ENCODE assay signal across 10 cellular contexts in the genomic region with DNA sequence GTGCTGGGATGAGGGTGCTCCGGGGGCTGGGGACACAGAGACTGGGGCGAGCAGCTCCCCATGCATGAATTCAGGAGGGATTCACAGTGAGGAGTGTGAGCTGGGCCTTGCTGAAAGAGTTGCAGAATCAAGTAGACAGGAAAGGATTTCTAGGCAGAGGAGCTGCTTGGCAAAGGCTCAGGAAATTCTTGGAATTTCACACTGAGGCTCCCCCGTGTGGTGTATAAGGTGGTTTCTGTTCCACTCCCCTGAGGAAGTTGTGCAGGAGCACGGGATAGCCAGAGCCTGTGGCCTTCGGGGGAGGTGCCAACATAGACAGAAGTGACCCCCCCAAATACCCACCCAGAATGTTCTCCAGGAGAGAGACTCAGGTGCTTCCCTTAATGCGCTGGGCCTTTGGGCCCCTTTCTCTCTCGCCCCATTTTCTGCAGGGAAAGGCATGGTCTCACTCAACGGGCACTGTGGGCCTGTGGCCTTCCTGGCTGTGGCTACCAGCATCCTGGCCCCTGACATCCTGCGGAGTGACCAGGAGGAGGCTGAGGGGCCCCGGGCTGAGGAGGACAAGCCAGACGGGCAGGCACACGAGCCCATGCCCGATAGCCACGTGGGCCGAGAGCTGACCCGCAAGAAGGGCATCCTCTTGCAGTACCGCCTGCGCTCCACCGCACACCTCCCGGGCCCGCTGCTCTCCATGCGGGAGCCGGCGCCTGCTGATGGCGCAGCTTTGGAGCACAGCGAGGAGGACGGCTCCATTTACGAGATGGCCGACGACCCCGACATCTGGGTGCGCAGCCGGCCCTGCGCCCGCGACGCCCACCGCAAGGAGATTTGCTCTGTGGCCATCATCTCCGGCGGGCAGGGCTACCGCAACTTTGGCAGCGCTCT. TPM values are rescaled to one million over a fixed set of nuclear protein-coding genes. Genes with fewer than 3 reads are reported as not detected.
DNase-seq lines count a peak whose midpoint lies in the region; ATAC-seq, FAIRE-seq and TF ChIP-seq lines count a peak whose summit lies in the region.
"Had no signal": no experiment of that assay in that cellular context is flagged by ENCODE, and none has a peak within 500 bp of the region (broad histone marks: within the 10 kb centered on the region; RNA-seq: fewer than 3 reads in every experiment).

No MANE protein-coding gene starts in this region.

- no peak for TF ChIP-seq POLR2A in ovary (IDR thresholded peaks at IDR 0.05)

- no peak overlapping the region for H3K4me3 ChIP-seq in SK-N-MC
- H3K4me3 ChIP-seq in ovary = no peak overlapping the region
- H3K4me3 ChIP-seq in coronary artery = no peak overlapping the region

- peak in 1 of 3 donors; percentile 14 for TF ChIP-seq CTCF in ovary (IDR thresholded peaks at IDR 0.05)
- no peak for TF ChIP-seq CTCF in coronary artery (IDR thresholded peaks at IDR 0.05)
- TF ChIP-seq CTCF in activated CD8-positive, alpha-beta T cell treated with anti-CD3 and anti-CD28 coated beads for 36 hours (IDR thresholded peaks at IDR 0.05) = no peak

- CTCF ChIA-PET in activated CD8-positive, alpha-beta T cell treated with anti-CD3 and anti-CD28 coated beads for 36 hours (lab: Charles Lee) = no interaction called here

- DNase-seq in ELR (ENCODE audit: low read depth) (peak; percentile 73), SK-N-MC (ENCODE audit: low read depth, low spot score) (peak; percentile 44), frontal cortex (ENCODE audit: low spot score in 2 of 2) (peak; percentile 39 to 58), ovary (peak; percentile 46 to 66 (median 59)), coronary artery (ENCODE audit: low spot score) (no peak)
- no peak for DNase-seq in activated CD8-positive, alpha-beta T cell treated with anti-CD3 and anti-CD28 coated beads for 36 hours
- DNase-seq: stimulated activated CD4-positive, alpha-beta T cell treated with anti-CD3 and anti-CD28 coated beads, Interleukin-4, amount 100 ng/mL, for 24 hours had no signal

- H3K9me3 Mint-ChIP-seq in activated CD8-positive, alpha-beta T cell treated with anti-CD3 and anti-CD28 coated beads for 36 hours = no peaks in the 10 kb centered on the region

- ATAC-seq in HG03175 (IDR thresholded peaks at IDR 0.05; ENCODE audit: unreplicated experiment) (no peak), GM18502 (IDR thresholded peaks at IDR 0.05; ENCODE audit: poor library complexity, unreplicated experiment) (no peak)
- ATAC-seq in activated CD8-positive, alpha-beta T cell treated with anti-CD3 and anti-CD28 coated beads for 36 hours = no peak

- no peak overlapping the region for H3K27ac ChIP-seq in SK-N-MC
- no peak overlapping the region for H3K27ac ChIP-seq in ovary
- H3K27ac ChIP-seq in coronary artery = no peak overlapping the region

- H3K4me1 Mint-ChIP-seq in activated CD8-positive, alpha-beta T cell treated with anti-CD3 and anti-CD28 coated beads for 36 hours (ENCODE audit: low read depth) = no peaks in the 10 kb centered on the region

- POLR2A ChIA-PET in activated CD8-positive, alpha-beta T cell treated with anti-CD3 and anti-CD28 coated beads for 36 hours (lab: Charles Lee) = no interaction called here

- H3K27me3 ChIP-seq in ovary = no peaks in the 10 kb centered on the region

- 77 to 78% (median 77%) methylated on average over 42 of the region's 42 CpGs for WGBS in ovary, 3 donors

- H3K36me3 Mint-ChIP-seq in activated CD8-positive, alpha-beta T cell treated with anti-CD3 and anti-CD28 coated beads for 36 hours (ENCODE audit: low read depth) = no peaks in the 10 kb centered on the region

- H3K9me3 ChIP-seq in SK-N-MC (ENCODE audit: low read depth, low read length) (no peaks in the 10 kb centered on the region), ovary (no peaks in the 10 kb centered on the region)

- no peak overlapping the region for H3K9ac ChIP-seq in SK-N-MC (ENCODE audit: insufficient read length)

- H3K36me3 ChIP-seq in SK-N-MC (ENCODE audit: insufficient read depth, low read length) (no peaks in the 10 kb centered on the region), ovary (no peaks in the 10 kb centered on the region)

- H3K4me1 ChIP-seq in ovary (ENCODE audit: insufficient read depth) = no peaks in the 10 kb centered on the region

- intact Hi-C loops in ovary (cut with DNase I) = loop anchor here in 1 of 4 donors (10.0 kb wide), 1 partner anchor 202 kb away; no protein-coding TSS in a partner anchor
- intact Hi-C loops in activated CD8-positive, alpha-beta T cell treated with anti-CD3 and anti-CD28 coated beads for 36 hours (cut with micrococcal nuclease) = no loop called here

- no peak for TF ChIP-seq EP300 in ovary (IDR thresholded peaks at IDR 0.05)

- no peak for FAIRE-seq in frontal cortex (lab: Jason Lieb, UNC)

- no peak overlapping the region for H3K4me3 Mint-ChIP-seq in activated CD8-positive, alpha-beta T cell treated with anti-CD3 and anti-CD28 coated beads for 36 hours

- H3K27me3 Mint-ChIP-seq in activated CD8-positive, alpha-beta T cell treated with anti-CD3 and anti-CD28 coated beads for 36 hours = peaks cover 3% of the 10 kb centered on the region

- H3K27ac Mint-ChIP-seq in activated CD8-positive, alpha-beta T cell treated with anti-CD3 and anti-CD28 coated beads for 36 hours = no peak overlapping the region

RNA-seq across cellular contexts. Expression of gene ACTL8, which starts 58.5 kb away (rescaled TPM):
- total RNA-seq in frontal cortex = under 0.01 TPM
- not detected for total RNA-seq in ovary
- polyA plus RNA-seq in ovary = under 1 TPM; 0.18 to 0.80 TPM
- total RNA-seq in activated CD8-positive, alpha-beta T cell treated with anti-CD3 and anti-CD28 coated beads for 36 hours = not detected
- polyA plus RNA-seq: adipose tissue had no signal

Comparison
In these comparisons a context has a peak if more than half of its experiments do, and no peak if none do; other contexts are left out.
1. DNase-seq: peak in ELR (single experiment), SK-N-MC (single experiment), frontal cortex (2 of 2) and ovary (5 of 5); none in coronary artery (single experiment) and activated CD8-positive, alpha-beta T cell treated with anti-CD3 and anti-CD28 coated beads for 36 hours (single experiment).